In the genomic region with DNA sequence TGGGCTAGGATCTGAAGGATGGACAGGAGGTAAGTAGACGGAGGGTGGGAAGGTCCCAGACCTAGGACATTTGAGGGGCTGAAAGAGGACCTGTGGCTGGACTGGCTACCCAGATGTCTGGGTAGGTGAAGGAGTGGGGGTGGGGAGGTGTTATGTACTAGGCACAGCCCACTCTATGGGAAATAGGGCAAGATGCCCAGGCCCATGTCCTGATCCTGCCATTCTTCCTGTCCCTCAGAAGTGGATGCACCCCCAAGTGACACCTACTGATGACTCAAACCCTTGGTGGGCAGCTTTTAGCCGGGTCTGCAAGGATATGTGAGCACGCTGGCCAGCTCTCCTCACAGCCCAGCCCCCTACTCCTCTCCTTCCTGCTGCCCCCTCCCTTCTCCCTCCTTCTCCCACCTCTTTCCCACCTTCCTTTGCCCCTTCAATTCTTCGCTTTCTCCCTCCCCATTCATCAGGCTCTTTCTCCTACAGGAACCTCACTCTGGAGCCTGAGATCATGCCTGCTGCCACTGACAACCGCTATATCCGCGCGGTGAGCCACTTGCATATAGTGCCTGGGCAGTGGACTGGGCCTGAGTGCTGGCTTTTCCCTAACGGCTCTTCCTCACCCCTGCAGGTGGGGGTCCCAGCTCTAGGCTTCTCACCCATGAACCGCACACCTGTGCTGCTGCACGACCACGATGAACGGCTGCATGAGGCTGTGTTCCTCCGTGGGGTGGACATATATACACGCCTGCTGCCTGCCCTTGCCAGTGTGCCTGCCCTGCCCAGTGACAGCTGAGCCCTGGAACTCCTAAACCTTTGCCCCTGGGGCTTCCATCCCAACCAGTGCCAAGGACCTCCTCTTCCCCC, we compare ENCODE assay signal across 23 cellular contexts. TPM values are rescaled to one million over a fixed set of nuclear protein-coding genes. Genes with fewer than 3 reads are reported as not detected.
A peak's percentile ranks its signal among the peaks of the same experiment; 100 is the strongest.
DNase-seq lines count a peak whose midpoint lies in the region; ATAC-seq, FAIRE-seq and TF ChIP-seq lines count a peak whose summit lies in the region.
"Had no signal": no experiment of that assay in that cellular context is flagged by ENCODE, and none has a peak within 500 bp of the region (broad histone marks: within the 10 kb centered on the region; RNA-seq: fewer than 3 reads in every experiment).

No MANE protein-coding gene starts in this region.

- H3K36me3 ChIP-seq in PC-3 (ENCODE audit: low read depth, low read length), result peaks cover 14% of the 10 kb centered on the region
- H3K36me3 ChIP-seq: colonic mucosa had no signal

- H3K27ac ChIP-seq in PC-3 (ENCODE audit: low read length), result no peak overlapping the region
- H3K27ac ChIP-seq: colonic mucosa, gastrocnemius medialis, left lung, psoas muscle, upper lobe of right lung had no signal

- H4K20me1 ChIP-seq in PC-3 (ENCODE audit: low read length), result no peaks in the 10 kb centered on the region

- H3K4me1 ChIP-seq in PC-3 (ENCODE audit: insufficient read depth, low read length), result peaks cover 7% of the 10 kb centered on the region

- CTCF ChIA-PET in activated CD4-positive, alpha-beta T cell treated with anti-CD3 and anti-CD28 coated beads for 36 hours (lab: Charles Lee), result interaction anchor here (1.6 kb wide), 1 partner anchor 15 kb away, joined by 3 read pairs; the partner anchor contains the start of gene ABHD14B
- CTCF ChIA-PET in Calu3 (lab: Charles Lee), result interaction anchor here (0.7 kb wide), 1 partner anchor 360 kb away, joined by 9 read pairs; no protein-coding TSS in a partner anchor
- CTCF ChIA-PET in PC-3 (lab: Charles Lee), result no interaction called here

- H3K9me3 Mint-ChIP-seq in activated CD4-positive, alpha-beta T cell treated with anti-CD3 and anti-CD28 coated beads for 36 hours (ENCODE audit: low read depth), result no peaks in the 10 kb centered on the region
- H3K9me3 Mint-ChIP-seq in Calu3 (ENCODE audit: low read depth, unreplicated experiment) (no peaks in the 10 kb centered on the region), nephron progenitor cell (no peaks in the 10 kb centered on the region)
- no peaks in the 10 kb centered on the region for H3K9me3 Mint-ChIP-seq in activated naive CD4-positive, alpha-beta T cell treated with anti-CD3 and anti-CD28 coated beads, Interleukin-2, amount 50 U/mL, for 72 hours

- H2AFZ ChIP-seq in PC-3 (ENCODE audit: low read length), result no peak overlapping the region

- H3K4me2 ChIP-seq in PC-3 (ENCODE audit: low read length), result no peak overlapping the region
- H3K4me2 ChIP-seq: smooth muscle cell had no signal

- H3K9ac ChIP-seq in PC-3 (ENCODE audit: low read length), result no peak overlapping the region

- no peak for FAIRE-seq in urothelium cell line (lab: Jason Lieb, UNC)
- FAIRE-seq: endothelial cell of umbilical vein, HTR-8/SVneo had no signal

- peaks cover 22% of the 10 kb centered on the region for H3K4me1 Mint-ChIP-seq in activated CD4-positive, alpha-beta T cell treated with anti-CD3 and anti-CD28 coated beads for 36 hours
- H3K4me1 Mint-ChIP-seq in Calu3 (ENCODE audit: low read depth, unreplicated experiment), result no peaks in the 10 kb centered on the region
- peaks cover 56% of the 10 kb centered on the region for H3K4me1 Mint-ChIP-seq in nephron progenitor cell

- peaks cover 8% of the 10 kb centered on the region for H3F3A ChIP-seq in PC-3 (ENCODE audit: low read length, unreplicated experiment)

- H3K27ac Mint-ChIP-seq in activated CD4-positive, alpha-beta T cell treated with anti-CD3 and anti-CD28 coated beads for 36 hours, result peak overlapping the region; percentile 15
- H3K27ac Mint-ChIP-seq in Calu3 (ENCODE audit: unreplicated experiment) (peak overlapping the region; percentile 42), nephron progenitor cell (peak overlapping the region; percentile 84)
- H3K27ac Mint-ChIP-seq in activated naive CD4-positive, alpha-beta T cell treated with anti-CD3 and anti-CD28 coated beads, Interleukin-2, amount 50 U/mL, for 72 hours, result peak overlapping the region; percentile 18 to 90

- no peaks in the 10 kb centered on the region for H3K9me3 ChIP-seq in PC-3 (ENCODE audit: low read length)
- H3K9me3 ChIP-seq: Caco-2, colonic mucosa, gastrocnemius medialis, left lung, psoas muscle, upper lobe of right lung had no signal

- ATAC-seq in activated CD4-positive, alpha-beta T cell treated with anti-CD3 and anti-CD28 coated beads for 36 hours, result no peak
- peak; percentile 6 to 9 for ATAC-seq in activated naive CD4-positive, alpha-beta T cell treated with anti-CD3 and anti-CD28 coated beads, Interleukin-2, amount 50 U/mL, for 72 hours
- no peak for ATAC-seq in PC-3
- ATAC-seq: gastrocnemius medialis, HCT116, left lung, upper lobe of right lung had no signal

- peaks cover 23% of the 10 kb centered on the region for H3K36me3 Mint-ChIP-seq in activated CD4-positive, alpha-beta T cell treated with anti-CD3 and anti-CD28 coated beads for 36 hours (ENCODE audit: low read depth)
- H3K36me3 Mint-ChIP-seq in Calu3 (ENCODE audit: insufficient read depth, unreplicated experiment) (peaks cover 47% of the 10 kb centered on the region), nephron progenitor cell (ENCODE audit: low read depth) (peaks cover 21% of the 10 kb centered on the region)
- H3K36me3 Mint-ChIP-seq in activated naive CD4-positive, alpha-beta T cell treated with anti-CD3 and anti-CD28 coated beads, Interleukin-2, amount 50 U/mL, for 72 hours, result peaks cover 7 to 19% of the 10 kb centered on the region in 2 donors

- POLR2A ChIA-PET in activated CD4-positive, alpha-beta T cell treated with anti-CD3 and anti-CD28 coated beads for 36 hours (lab: Charles Lee), result no interaction called here
- POLR2A ChIA-PET in PC-3 (lab: Charles Lee; ENCODE audit: unreplicated experiment), result no interaction called here

- no peak overlapping the region for H3K4me3 ChIP-seq in PC-3 (ENCODE audit: low read length)
- H3K4me3 ChIP-seq: colonic mucosa, gastrocnemius medialis, left lung, psoas muscle, smooth muscle cell, upper lobe of right lung had no signal

- BruUV-seq in Calu3 (replicated peaks; lab: Mats Ljungman, UMichigan) (no TSS peak), PC-3 (replicated peaks; lab: Mats Ljungman, UMichigan) (no TSS peak)

- H3K9me2 ChIP-seq in PC-3 (replicated peaks; ENCODE audit: low read length), result no peaks in the 10 kb centered on the region

- no peak overlapping the region for H3K4me3 Mint-ChIP-seq in activated CD4-positive, alpha-beta T cell treated with anti-CD3 and anti-CD28 coated beads for 36 hours
- H3K4me3 Mint-ChIP-seq in Calu3 (ENCODE audit: low read depth, unreplicated experiment) (no peak overlapping the region), nephron progenitor cell (no peak overlapping the region)

- TF ChIP-seq CTCF in Calu3 (IDR thresholded peaks at IDR 0.05; ENCODE audit: unreplicated experiment), result no peak
- TF ChIP-seq CTCF in nephron progenitor cell (IDR thresholded peaks at IDR 0.05), result no peak
- no peak for TF ChIP-seq CTCF in PC-3 (conservative IDR thresholded peaks at IDR 0.05; ENCODE audit: low read depth, low read length)

- intact Hi-C loops in activated CD4-positive, alpha-beta T cell treated with anti-CD3 and anti-CD28 coated beads for 36 hours (cut with DNase I, micrococcal nuclease), result no loop called here
- intact Hi-C loops in Calu3 (cut with micrococcal nuclease; ENCODE audit: unreplicated experiment), result no loop called here
- intact Hi-C loops in PC-3 (cut with micrococcal nuclease), result no loop called here

- no peaks in the 10 kb centered on the region for H3K27me3 ChIP-seq in PC-3 (ENCODE audit: low read length)
- H3K27me3 ChIP-seq: colonic mucosa, gastrocnemius medialis, left lung, upper lobe of right lung had no signal

- peaks cover 28% of the 10 kb centered on the region for H3K79me2 ChIP-seq in PC-3 (ENCODE audit: low read length)

- no peaks in the 10 kb centered on the region for H3K27me3 Mint-ChIP-seq in activated CD4-positive, alpha-beta T cell treated with anti-CD3 and anti-CD28 coated beads for 36 hours
- H3K27me3 Mint-ChIP-seq in Calu3 (ENCODE audit: unreplicated experiment), result no peaks in the 10 kb centered on the region
- peaks cover 2% of the 10 kb centered on the region for H3K27me3 Mint-ChIP-seq in nephron progenitor cell (ENCODE audit: low read depth, poor library complexity)

- DNase-seq in activated CD4-positive, alpha-beta T cell treated with anti-CD3 and anti-CD28 coated beads for 36 hours, result no peak
- DNase-seq in activated CD4-positive, alpha-beta T cell treated with anti-CD3 and anti-CD28 coated beads, Interleukin-2, amount 50 U/mL, for 1 hour, result no peak
- DNase-seq in Calu3 (no peak), nephron progenitor cell (no peak), PC-3 (no peak), NCI-H1092 (lab: John Stamatoyannopoulos, UW) (no peak), urothelium cell line (ENCODE audit: low spot score) (no peak)
- DNase-seq in activated naive CD4-positive, alpha-beta T cell treated with anti-CD3 and anti-CD28 coated beads, Interleukin-2, amount 50 U/mL, for 72 hours (ENCODE audit: low spot score in 2 of 2), result no peak
- DNase-seq: ACHN; activated CD4-positive, CD25-positive, alpha-beta regulatory T cell treated with anti-CD3 and anti-CD28 coated beads, Interleukin-2, amount 50 U/mL, for 72 hours; anterior cingulate cortex; Caco-2; colonic mucosa; gastrocnemius medialis; left lung; NCI-H226; psoas muscle; SHP77; upper lobe of right lung had no signal

RNA-seq across cellular contexts. Expression of gene ACY1, which starts 5.2 kb away (rescaled TPM):
- 10 to 100 TPM; 61.5 to 90.0 TPM for total RNA-seq in activated CD4-positive, alpha-beta T cell treated with anti-CD3 and anti-CD28 coated beads for 36 hours
- 71.6 and 74.9 TPM in 2 replicates for total RNA-seq in Calu3 (2022)
- total RNA-seq in activated naive CD4-positive, alpha-beta T cell treated with anti-CD3 and anti-CD28 coated beads, Interleukin-2, amount 50 U/mL, for 72 hours, result 10 to 100 TPM; 54.7 to 78.5 TPM
- 71.3 and 113 TPM in 2 replicates for total RNA-seq in PC-3 (2014; rRNA removed)

RNA-seq across cellular contexts. Expression of gene RPL29, which starts 7.2 kb away (rescaled TPM):
- 1,000 to 10,000 TPM; 1,975 to 2,071 TPM for total RNA-seq in activated CD4-positive, alpha-beta T cell treated with anti-CD3 and anti-CD28 coated beads for 36 hours
- 747 and 782 TPM in 2 replicates for total RNA-seq in Calu3 (2022)
- 1,000 to 10,000 TPM; 1,489 to 1,761 TPM for total RNA-seq in activated naive CD4-positive, alpha-beta T cell treated with anti-CD3 and anti-CD28 coated beads, Interleukin-2, amount 50 U/mL, for 72 hours
- total RNA-seq in PC-3 (2014; rRNA removed), result 1,539 and 1,807 TPM in 2 replicates

RNA-seq across cellular contexts. Expression of gene ABHD14A, which starts 13.7 kb away (rescaled TPM):
- total RNA-seq in activated CD4-positive, alpha-beta T cell treated with anti-CD3 and anti-CD28 coated beads for 36 hours, result 1 to 10 TPM; 6.3 to 7.5 TPM
- total RNA-seq in Calu3 (2022) (6.6 and 7.3 TPM in 2 replicates), PC-3 (2014; rRNA removed) (22.1 and 23.4 TPM in 2 replicates)
- 1 to 10 TPM; 7.7 to 9.0 TPM for total RNA-seq in activated naive CD4-positive, alpha-beta T cell treated with anti-CD3 and anti-CD28 coated beads, Interleukin-2, amount 50 U/mL, for 72 hours

RNA-seq across cellular contexts. Expression of gene ABHD14B, which starts 14.7 kb away (rescaled TPM):
- total RNA-seq in activated CD4-positive, alpha-beta T cell treated with anti-CD3 and anti-CD28 coated beads for 36 hours, result 10 to 100 TPM; 62.4 to 65.0 TPM
- 39.8 and 45.4 TPM in 2 replicates for total RNA-seq in Calu3 (2022)
- 10 to 100 TPM; 21.4 to 62.4 TPM for total RNA-seq in activated naive CD4-positive, alpha-beta T cell treated with anti-CD3 and anti-CD28 coated beads, Interleukin-2, amount 50 U/mL, for 72 hours
- 49.6 and 53.8 TPM in 2 replicates for total RNA-seq in PC-3 (2014; rRNA removed)

RNA-seq across cellular contexts. Expression of gene PCBP4, which starts 21.3 kb away (rescaled TPM):
- 10 to 100 TPM; 12.5 to 13.6 TPM for total RNA-seq in activated CD4-positive, alpha-beta T cell treated with anti-CD3 and anti-CD28 coated beads for 36 hours
- total RNA-seq in Calu3 (2022), result 29.8 and 31.5 TPM in 2 replicates
- total RNA-seq in activated naive CD4-positive, alpha-beta T cell treated with anti-CD3 and anti-CD28 coated beads, Interleukin-2, amount 50 U/mL, for 72 hours, result 10 to 100 TPM; 11.3 to 14.3 TPM
- total RNA-seq in PC-3 (2014; rRNA removed), result 45.8 and 59.1 TPM in 2 replicates

Comparison
In these comparisons a context has a peak if more than half of its experiments do, and no peak if none do; other contexts are left out.
1. ATAC-seq: peak in activated naive CD4-positive, alpha-beta T cell treated with anti-CD3 and anti-CD28 coated beads, Interleukin-2, amount 50 U/mL, for 72 hours (2 of 2); none in activated CD4-positive, alpha-beta T cell treated with anti-CD3 and anti-CD28 coated beads for 36 hours (single experiment) and PC-3 (single experiment).
2. H3K27ac Mint-ChIP-seq: peak in every context shown above with its lines; median percentile 84 in nephron progenitor cell; 54 in activated naive CD4-positive, alpha-beta T cell treated with anti-CD3 and anti-CD28 coated beads, Interleukin-2, amount 50 U/mL, for 72 hours; 42 in Calu3; 15 in activated CD4-positive, alpha-beta T cell treated with anti-CD3 and anti-CD28 coated beads for 36 hours.